21 cellular contexts compared by ENCODE assay signal in the genomic region with DNA sequence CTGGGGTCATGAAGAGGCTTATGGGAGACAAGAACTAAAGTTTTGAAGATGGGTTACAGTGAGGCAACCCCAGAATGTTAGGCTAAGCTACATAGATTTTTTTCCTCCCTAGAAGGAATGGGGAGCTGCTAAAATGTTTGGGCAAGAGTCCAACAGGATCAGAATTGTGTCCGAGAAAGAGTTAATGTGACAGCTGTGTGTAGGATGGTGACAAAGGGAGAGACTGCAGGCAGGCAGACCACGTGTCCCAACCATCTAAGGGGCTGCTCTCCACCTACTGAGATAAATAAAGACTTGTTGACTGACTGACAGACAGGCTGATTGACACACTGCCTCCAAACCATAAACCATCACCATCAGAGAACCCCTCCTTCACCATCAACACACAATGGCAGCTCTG.
"Had no signal": no experiment of that assay in that cellular context is flagged by ENCODE, and none has a peak within 500 bp of the region (broad histone marks: within the 10 kb centered on the region; RNA-seq: fewer than 3 reads in every experiment).

No MANE protein-coding gene starts in this region.

- H3K36me3 ChIP-seq: MG63 had no signal

- H3K27me3 ChIP-seq: MG63 had no signal

- DNase-seq: KBM-7, MG63, NCI-H1092, NCI-H1105 treated with DMSO at 0.1 percent for 48 hours, NCI-H1417 treated with DMSO at 0.1 percent for 48 hours, NCI-H146, NCI-H1694 treated with DMSO at 0.1 percent for 48 hours, NCI-H1930, NCI-H2081, NCI-H2107, NCI-H345, NCI-H446 treated with DMSO at 0.1 percent for 48 hours, NCI-H510A treated with DMSO at 0.1 percent for 48 hours, NCI-H526, NCI-H774, RPMI8226, SHP77 had no signal

- H3K27ac ChIP-seq: HL-60 had no signal

- H3K4me3 ChIP-seq: MG63 had no signal

- ATAC-seq: SK-N-SH treated with all-trans-retinoic acid at 6 μM for 48 hours had no signal

- FAIRE-seq: HTR-8/SVneo, RCC 7860 had no signal
